15 cellular contexts compared by ENCODE assay signal in genomic region chr9:78316151-78316892, GRCh38. TPM values are rescaled to one million over a fixed set of nuclear protein-coding genes. Genes with fewer than 3 reads are reported as not detected.
DNase-seq lines count a peak whose midpoint lies in the region; ATAC-seq and TF ChIP-seq lines count a peak whose summit lies in the region.
"Had no signal": no experiment of that assay in that cellular context is flagged by ENCODE, and none has a peak within 500 bp of the region (broad histone marks: within the 10 kb centered on the region; RNA-seq: fewer than 3 reads in every experiment).

No MANE protein-coding gene starts in this region.

- no peaks in the 10 kb centered on the region for H3K9me3 ChIP-seq in WERI-Rb-1 (ENCODE audit: severe bottlenecking)
- H3K9me3 ChIP-seq: Caco-2 had no signal

- H3K9me3 Mint-ChIP-seq in activated CD8-positive, alpha-beta memory T cell treated with anti-CD3 and anti-CD28 coated beads, Interleukin-2, amount 10 ng/mL, durations not matched to agents 7 days and 5 days (ENCODE audit: low read depth) = no peaks in the 10 kb centered on the region
- no peaks in the 10 kb centered on the region for H3K9me3 Mint-ChIP-seq in nephron progenitor cell
- H3K9me3 Mint-ChIP-seq: IgD-negative memory B cell had no signal

- CTCF ChIA-PET in activated CD8-positive, alpha-beta memory T cell treated with anti-CD3 and anti-CD28 coated beads, Interleukin-2, amount 10 ng/mL, durations not matched to agents 7 days and 5 days (lab: Charles Lee) = interaction anchor here (0.7 to 1.0 kb wide), 2 partner anchors 12 to 53 kb away, joined by 3 read pairs; no protein-coding TSS in a partner anchor

- no peak overlapping the region for H3K4me3 ChIP-seq in WERI-Rb-1 (ENCODE audit: low read depth, low read length)

- no peaks in the 10 kb centered on the region for H3K27me3 Mint-ChIP-seq in activated CD8-positive, alpha-beta memory T cell treated with anti-CD3 and anti-CD28 coated beads, Interleukin-2, amount 10 ng/mL, durations not matched to agents 7 days and 5 days
- H3K27me3 Mint-ChIP-seq in nephron progenitor cell (ENCODE audit: low read depth, poor library complexity) = peaks cover 3% of the 10 kb centered on the region
- H3K27me3 Mint-ChIP-seq: IgD-negative memory B cell had no signal

- H3K36me3 Mint-ChIP-seq in activated CD8-positive, alpha-beta memory T cell treated with anti-CD3 and anti-CD28 coated beads, Interleukin-2, amount 10 ng/mL, durations not matched to agents 7 days and 5 days = peaks cover 59% of the 10 kb centered on the region
- peaks cover 70% of the 10 kb centered on the region for H3K36me3 Mint-ChIP-seq in nephron progenitor cell (ENCODE audit: low read depth)

- no peak overlapping the region for H3K4me3 Mint-ChIP-seq in activated CD8-positive, alpha-beta memory T cell treated with anti-CD3 and anti-CD28 coated beads, Interleukin-2, amount 10 ng/mL, durations not matched to agents 7 days and 5 days
- H3K4me3 Mint-ChIP-seq in nephron progenitor cell = no peak overlapping the region
- H3K4me3 Mint-ChIP-seq: CD14-positive monocyte, IgD-negative memory B cell had no signal

- H3K36me3 ChIP-seq in WERI-Rb-1 = no peaks in the 10 kb centered on the region

- DNase-seq in activated CD8-positive, alpha-beta memory T cell treated with anti-CD3 and anti-CD28 coated beads for 24 hours = peak; percentile 38
- no peak for DNase-seq in activated CD8-positive, alpha-beta memory T cell treated with anti-CD3 and anti-CD28 coated beads, Interleukin-2, amount 10 ng/mL, durations not matched to agents 7 days and 5 days
- DNase-seq in WERI-Rb-1 = peak; percentile 53
- DNase-seq in cerebellum (ENCODE audit: low spot score) = peak; percentile 36
- DNase-seq in nephron progenitor cell = no peak
- no peak for DNase-seq in putamen (ENCODE audit: low spot score)
- DNase-seq: Caco-2, DMS79, NCI-H1417 treated with DMSO at 0.1 percent for 48 hours, NCI-H526 treated with DMSO at 0.1 percent for 48 hours, SIG-M5 had no signal

- H3K4me1 Mint-ChIP-seq in activated CD8-positive, alpha-beta memory T cell treated with anti-CD3 and anti-CD28 coated beads, Interleukin-2, amount 10 ng/mL, durations not matched to agents 7 days and 5 days = no peaks in the 10 kb centered on the region
- H3K4me1 Mint-ChIP-seq in nephron progenitor cell = no peaks in the 10 kb centered on the region
- H3K4me1 Mint-ChIP-seq: IgD-negative memory B cell had no signal

- no peak for TF ChIP-seq CTCF in WERI-Rb-1 (IDR thresholded peaks at IDR 0.05; ENCODE audit: low read depth, low read length)
- TF ChIP-seq CTCF in nephron progenitor cell (IDR thresholded peaks at IDR 0.05) = no peak

- H3K27ac Mint-ChIP-seq in activated CD8-positive, alpha-beta memory T cell treated with anti-CD3 and anti-CD28 coated beads, Interleukin-2, amount 10 ng/mL, durations not matched to agents 7 days and 5 days = no peak overlapping the region
- H3K27ac Mint-ChIP-seq in nephron progenitor cell = peak overlapping the region; percentile 94
- H3K27ac Mint-ChIP-seq: IgD-negative memory B cell had no signal

- peak overlapping the region; percentile 58 for H3K27ac ChIP-seq in WERI-Rb-1

- no peak for ATAC-seq in activated CD8-positive, alpha-beta memory T cell treated with anti-CD3 and anti-CD28 coated beads, Interleukin-2, amount 10 ng/mL, durations not matched to agents 7 days and 5 days
- no peak for ATAC-seq in GM18498 (IDR thresholded peaks at IDR 0.05; ENCODE audit: unreplicated experiment)
- no peak for ATAC-seq in HG03095 (IDR thresholded peaks at IDR 0.05; ENCODE audit: unreplicated experiment)

- no peaks in the 10 kb centered on the region for H3K27me3 ChIP-seq in WERI-Rb-1 (ENCODE audit: insufficient read depth, low read depth, severe bottlenecking)

RNA-seq across cellular contexts. Expression of gene PSAT1, which starts 19.4 kb away (rescaled TPM):
- total RNA-seq in activated CD8-positive, alpha-beta memory T cell treated with anti-CD3 and anti-CD28 coated beads, Interleukin-2, amount 10 ng/mL, durations not matched to agents 7 days and 5 days = 100 to 1,000 TPM in 1 of 2 experiments, 10 to 100 TPM in 1; 72.8 to 118 TPM
- total RNA-seq in cerebellum = 42.8 TPM

Comparison
In these comparisons a context has a peak if more than half of its experiments do, and no peak if none do; other contexts are left out.
1. DNase-seq: peak in activated CD8-positive, alpha-beta memory T cell treated with anti-CD3 and anti-CD28 coated beads for 24 hours (single experiment), WERI-Rb-1 (single experiment) and cerebellum (single experiment); none in activated CD8-positive, alpha-beta memory T cell treated with anti-CD3 and anti-CD28 coated beads, Interleukin-2, amount 10 ng/mL, durations not matched to agents 7 days and 5 days (single experiment), nephron progenitor cell (single experiment) and putamen (single experiment).